In genomic region chr19:37954421-37954874, GRCh38 we compare ENCODE assay signal across 1 cellular context.
TF ChIP-seq lines count a peak whose summit lies in the region.

No MANE protein-coding gene starts in this region.

TF ChIP-seq in GM12878, 131 proteins besides CTCF, POLR2A, EP300 and RAD21:
- TF ChIP-seq RELB (IDR thresholded peaks at IDR 0.05; ENCODE audit: low read depth) (0 out of 2 replicates have a peak, but pooled peaks have one; percentile 34), IKZF2 (IDR thresholded peaks at IDR 0.05) (peak; percentile 24 to 32; a peak in 1 of 4 replicates), BHLHE40 (IDR thresholded peaks at IDR 0.05; ENCODE audit: borderline replicate concordance in 1 of 2, low read depth in 2 of 2, low read length in 1 of 2) (peak; percentile 55 to 80; a peak in 3 of 4 replicates), RUNX3 (IDR thresholded peaks at IDR 0.05; ENCODE audit: low read length) (peak; percentile 24; the same call in 1 of the 2 replicates), GATAD2B (conservative IDR thresholded peaks at IDR 0.05; ENCODE audit: low read depth) (no peak), MXI1 (IDR thresholded peaks at IDR 0.05; ENCODE audit: low read depth, low read length) (no peak), EED (IDR thresholded peaks at IDR 0.05; ENCODE audit: low read depth) (peak; percentile 67; the same call in 1 of the 2 replicates), ZNF217 (IDR thresholded peaks at IDR 0.05) (no peak)
- TF ChIP-seq, protein P1, sequence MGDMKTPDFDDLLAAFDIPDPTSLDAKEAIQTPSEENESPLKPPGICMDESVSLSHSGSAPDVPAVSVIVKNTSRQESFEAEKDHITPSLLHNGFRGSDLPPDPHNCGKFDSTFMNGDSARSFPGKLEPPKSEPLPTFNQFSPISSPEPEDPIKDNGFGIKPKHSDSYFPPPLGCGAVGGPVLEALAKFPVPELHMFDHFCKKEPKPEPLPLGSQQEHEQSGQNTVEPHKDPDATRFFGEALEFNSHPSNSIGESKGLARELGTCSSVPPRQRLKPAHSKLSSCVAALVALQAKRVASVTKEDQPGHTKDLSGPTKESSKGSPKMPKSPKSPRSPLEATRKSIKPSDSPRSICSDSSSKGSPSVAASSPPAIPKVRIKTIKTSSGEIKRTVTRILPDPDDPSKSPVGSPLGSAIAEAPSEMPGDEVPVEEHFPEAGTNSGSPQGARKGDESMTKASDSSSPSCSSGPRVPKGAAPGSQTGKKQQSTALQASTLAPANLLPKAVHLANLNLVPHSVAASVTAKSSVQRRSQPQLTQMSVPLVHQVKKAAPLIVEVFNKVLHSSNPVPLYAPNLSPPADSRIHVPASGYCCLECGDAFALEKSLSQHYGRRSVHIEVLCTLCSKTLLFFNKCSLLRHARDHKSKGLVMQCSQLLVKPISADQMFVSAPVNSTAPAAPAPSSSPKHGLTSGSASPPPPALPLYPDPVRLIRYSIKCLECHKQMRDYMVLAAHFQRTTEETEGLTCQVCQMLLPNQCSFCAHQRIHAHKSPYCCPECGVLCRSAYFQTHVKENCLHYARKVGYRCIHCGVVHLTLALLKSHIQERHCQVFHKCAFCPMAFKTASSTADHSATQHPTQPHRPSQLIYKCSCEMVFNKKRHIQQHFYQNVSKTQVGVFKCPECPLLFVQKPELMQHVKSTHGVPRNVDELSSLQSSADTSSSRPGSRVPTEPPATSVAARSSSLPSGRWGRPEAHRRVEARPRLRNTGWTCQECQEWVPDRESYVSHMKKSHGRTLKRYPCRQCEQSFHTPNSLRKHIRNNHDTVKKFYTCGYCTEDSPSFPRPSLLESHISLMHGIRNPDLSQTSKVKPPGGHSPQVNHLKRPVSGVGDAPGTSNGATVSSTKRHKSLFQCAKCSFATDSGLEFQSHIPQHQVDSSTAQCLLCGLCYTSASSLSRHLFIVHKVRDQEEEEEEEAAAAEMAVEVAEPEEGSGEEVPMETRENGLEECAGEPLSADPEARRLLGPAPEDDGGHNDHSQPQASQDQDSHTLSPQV (IDR thresholded peaks at IDR 0.05), result no peak
